ENCODE assay signal across 1 cellular context in genomic region chr17:70314506-70314905, GRCh38.
TF ChIP-seq lines count a peak whose summit lies in the region.

No MANE protein-coding gene starts in this region.

TF ChIP-seq in IMR-90, 13 proteins besides CTCF, POLR2A, EP300 and RAD21 (continued from another document):
- no peak for TF ChIP-seq USF2 (IDR thresholded peaks at IDR 0.05; ENCODE audit: low read depth, low read length)
- no peak for TF ChIP-seq MAZ (IDR thresholded peaks at IDR 0.05; ENCODE audit: borderline replicate concordance, low read depth, low read length)
- TF ChIP-seq RCOR1 (IDR thresholded peaks at IDR 0.05; ENCODE audit: insufficient replicate concordance, low read length): no peak
- no peak for TF ChIP-seq MAFK (IDR thresholded peaks at IDR 0.05; ENCODE audit: low read depth, low read length)
- TF ChIP-seq RFX5 (IDR thresholded peaks at IDR 0.05; ENCODE audit: low read depth, low read length): no peak
- no peak for TF ChIP-seq NFE2L2 (IDR thresholded peaks at IDR 0.05; ENCODE audit: low read depth, low read length)
- no peak for TF ChIP-seq CHD1 (IDR thresholded peaks at IDR 0.05; ENCODE audit: low read depth, low read length)
- no peak for TF ChIP-seq MXI1 (IDR thresholded peaks at IDR 0.05; ENCODE audit: borderline replicate concordance, low read depth, low read length)
- TF ChIP-seq ELK1 (IDR thresholded peaks at IDR 0.05; ENCODE audit: borderline replicate concordance, low read depth, low read length): no peak
- TF ChIP-seq SMC3 (IDR thresholded peaks at IDR 0.05; ENCODE audit: low read depth, low read length): no peak
